Comparison of ENCODE assay signal across 15 cellular contexts in genomic region chr1:61215676-61216289, GRCh38.
DNase-seq lines count a peak whose midpoint lies in the region; ATAC-seq and FAIRE-seq lines count a peak whose summit lies in the region.
"Had no signal": no experiment of that assay in that cellular context is flagged by ENCODE, and none has a peak within 500 bp of the region (broad histone marks: within the 10 kb centered on the region; RNA-seq: fewer than 3 reads in every experiment).

No MANE protein-coding gene starts in this region.

- ATAC-seq in sciatic nerve, result peak; percentile 13
- no peak for ATAC-seq in HG03139 (IDR thresholded peaks at IDR 0.05; ENCODE audit: unreplicated experiment)

- intact Hi-C loops in sciatic nerve (cut with DNase I), result no loop called here

- peak; percentile 97 for FAIRE-seq in RCC 7860 (lab: Jason Lieb, UNC)

- DNase-seq in ACHN (peak; percentile 29), RCC 7860 (ENCODE audit: low spot score) (peak; percentile 84), kidney tubule cell (ENCODE audit: low spot score) (peak; percentile 97), sciatic nerve (ENCODE audit: low spot score) (no peak), GDM1 (lab: John Stamatoyannopoulos, UW) (no peak), cortex of kidney (lab: John Stamatoyannopoulos, UW) (no peak)
- DNase-seq: CD4-positive, alpha-beta T cell; GOT3; KG1; NCI-H1092; NCI-H1694 treated with DMSO at 0.1 percent for 48 hours; NCI-H446 treated with DMSO at 0.1 percent for 48 hours; NCI-H774; PC-9 had no signal

- in situ Hi-C loops in ACHN (cut with HindIII; ENCODE audit: low pct_ligation_motif_present, low pct_unique_long_range_greater_than_20kb, low sequenced_read_pairs), result no loop called here

Comparison
In these comparisons a context has a peak if more than half of its experiments do, and no peak if none do; other contexts are left out.
1. DNase-seq: peak in ACHN (single experiment), RCC 7860 (single experiment) and kidney tubule cell (single experiment); none in sciatic nerve (single experiment), GDM1 (single experiment) and cortex of kidney (single experiment).